16 cellular contexts compared by ENCODE assay signal in genomic region chr3:164208846-164209245, GRCh38.
"Had no signal": no experiment of that assay in that cellular context is flagged by ENCODE, and none has a peak within 500 bp of the region (broad histone marks: within the 10 kb centered on the region; RNA-seq: fewer than 3 reads in every experiment).

No MANE protein-coding gene starts in this region.

- H3K9me3 ChIP-seq: lower lobe of right lung had no signal

- DNase-seq: activated CD4-positive, alpha-beta memory T cell treated with anti-CD3 and anti-CD28 coated beads for 36 hours; activated gamma-delta T cell; activated naive CD8-positive, alpha-beta T cell treated with anti-CD3 and anti-CD28 coated beads for 36 hours; activated T-cell treated with anti-CD3 and anti-CD28 coated beads, Interleukin-2, amount 50 U/mL, for 4 hours; anterior cingulate cortex; effector CD4-positive, alpha-beta T cell; immature natural killer cell; lower lobe of right lung; naive B cell; stimulated activated CD4-positive, alpha-beta T cell treated with anti-CD3 and anti-CD28 coated beads, Interleukin-2, amount 100 ng/mL, for 24 hours; stimulated activated naive CD4-positive, alpha-beta T cell; T-cell; T1000; trophoblast cell had no signal

- H3K4me3 Mint-ChIP-seq: activated CD4-positive, alpha-beta memory T cell treated with anti-CD3 and anti-CD28 coated beads for 36 hours; activated naive CD8-positive, alpha-beta T cell treated with anti-CD3 and anti-CD28 coated beads for 36 hours; activated T-cell treated with anti-CD3 and anti-CD28 coated beads, Interleukin-2, amount 50 U/mL, for 4 hours; immature natural killer cell; T-cell had no signal

- H3K36me3 ChIP-seq: lower lobe of right lung had no signal

- H3K4me1 ChIP-seq: lower lobe of right lung had no signal

- ATAC-seq: activated T-cell treated with anti-CD3 and anti-CD28 coated beads, Interleukin-2, amount 50 U/mL, for 4 hours; lower lobe of right lung; sciatic nerve; T-cell had no signal

- H3K27me3 Mint-ChIP-seq: activated CD4-positive, alpha-beta memory T cell treated with anti-CD3 and anti-CD28 coated beads for 36 hours; activated naive CD8-positive, alpha-beta T cell treated with anti-CD3 and anti-CD28 coated beads for 36 hours; naive B cell; progenitor cell of endocrine pancreas; T-cell had no signal

- H3K36me3 Mint-ChIP-seq: activated CD4-positive, alpha-beta memory T cell treated with anti-CD3 and anti-CD28 coated beads for 36 hours; activated naive CD8-positive, alpha-beta T cell treated with anti-CD3 and anti-CD28 coated beads for 36 hours; immature natural killer cell; naive B cell; T-cell had no signal

- H3K27ac Mint-ChIP-seq: activated CD4-positive, alpha-beta memory T cell treated with anti-CD3 and anti-CD28 coated beads for 36 hours; activated naive CD8-positive, alpha-beta T cell treated with anti-CD3 and anti-CD28 coated beads for 36 hours; immature natural killer cell; naive B cell; progenitor cell of endocrine pancreas; T-cell had no signal

- H3K4me3 ChIP-seq: lower lobe of right lung had no signal

- H3K4me1 Mint-ChIP-seq: activated naive CD8-positive, alpha-beta T cell treated with anti-CD3 and anti-CD28 coated beads for 36 hours; immature natural killer cell; naive B cell; T-cell had no signal
